10 cellular contexts compared by ENCODE assay signal in the genomic region with DNA sequence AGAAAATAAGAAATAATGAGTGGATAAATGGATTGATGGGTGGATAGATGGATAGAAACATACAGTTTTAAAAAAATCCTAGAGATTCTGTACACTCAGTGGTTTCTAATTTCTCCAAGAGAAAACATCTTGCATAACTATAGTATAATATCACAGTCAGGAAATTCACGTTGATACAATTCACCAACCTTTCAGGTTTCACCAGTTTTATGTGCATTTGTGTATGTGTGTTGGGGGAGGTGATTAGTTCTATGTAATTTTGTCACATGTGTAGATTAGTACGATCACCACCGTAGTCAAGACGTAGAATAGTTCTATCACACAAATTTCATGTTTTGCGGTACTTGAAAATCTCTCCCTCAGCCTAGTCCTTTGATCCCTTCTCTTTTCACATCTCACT.
"Had no signal": no experiment of that assay in that cellular context is flagged by ENCODE, and none has a peak within 500 bp of the region (broad histone marks: within the 10 kb centered on the region; RNA-seq: fewer than 3 reads in every experiment).

No MANE protein-coding gene starts in this region.

- FAIRE-seq: H54, HepG2 had no signal

- H3K9ac ChIP-seq: GM23248, KMS-11 had no signal

- H3K4me3 ChIP-seq: GM23248 had no signal

- ATAC-seq: HepG2 had no signal

- DNase-seq: GM23248, GOT3, H9, HCEC 1CT, Karpas-422, KBM-7 had no signal

- H3K4me2 ChIP-seq: KMS-11 had no signal

- H3K27ac ChIP-seq: GM23248, HL-60, KMS-11 had no signal

- H2AFZ ChIP-seq: GM23248 had no signal
